11 cellular contexts compared by ENCODE assay signal in genomic region chr3:177109688-177110087, GRCh38.
A peak's percentile ranks its signal among the peaks of the same experiment; 100 is the strongest.
DNase-seq lines count a peak whose midpoint lies in the region; ATAC-seq and TF ChIP-seq lines count a peak whose summit lies in the region.
"Had no signal": no experiment of that assay in that cellular context is flagged by ENCODE, and none has a peak within 500 bp of the region (broad histone marks: within the 10 kb centered on the region; RNA-seq: fewer than 3 reads in every experiment).

No MANE protein-coding gene starts in this region.

- peak overlapping the region; percentile 13 to 62 for H3K27ac Mint-ChIP-seq in natural killer cell
- peak overlapping the region in 1 of 2 donors; percentile 25 for H3K27ac Mint-ChIP-seq in natural killer cell treated with Interleukin-12 subunit alpha and Interleukin-12 subunit beta and Interleukin-15 and Interleukin-18, amount 100 ng/mL, for 72 hours
- peak overlapping the region; percentile 64 for H3K27ac Mint-ChIP-seq in activated T-helper 1 cell treated with anti-CD3 and anti-CD28 coated beads, Interleukin-12 subunit alpha, Interleukin-12 subunit beta, Interleukin-2, Interleukin-4 antibody, amounts not matched to agents 30 ng/mL and 10 ng/mL and 1 ng/mL, durations not matched to agents 14 hours and 24 hours and 36 hours

- peak in 2 of 3 donors; percentile 36 to 65 for ATAC-seq in natural killer cell
- ATAC-seq in natural killer cell treated with Interleukin-12 subunit alpha and Interleukin-12 subunit beta and Interleukin-15 and Interleukin-18, amount 100 ng/mL, for 72 hours: no peak
- peak; percentile 44 for ATAC-seq in HG03439 (IDR thresholded peaks at IDR 0.05; ENCODE audit: unreplicated experiment)

- intact Hi-C loops in natural killer cell (cut with micrococcal nuclease): no loop called here
- intact Hi-C loops in activated T-helper 1 cell treated with anti-CD3 and anti-CD28 coated beads, Interleukin-12 subunit alpha, Interleukin-12 subunit beta, Interleukin-2, Interleukin-4 antibody, amounts not matched to agents 30 ng/mL and 10 ng/mL and 1 ng/mL, durations not matched to agents 14 hours and 24 hours and 36 hours (cut with micrococcal nuclease): loop anchor here (2.0 to 5.0 kb wide), 2 partner anchors 35 to 42 kb away; no protein-coding TSS in a partner anchor

- DNase-seq in natural killer cell (no peak), superior temporal gyrus (ENCODE audit: extremely low spot score) (no peak), SIG-M5 treated with dmso at 0.1 percent for 504 hours (lab: John Stamatoyannopoulos, UW; ENCODE audit: unreplicated experiment) (no peak), DMS 273 (lab: John Stamatoyannopoulos, UW; ENCODE audit: unreplicated experiment) (no peak), nucleus accumbens (lab: John Stamatoyannopoulos, UW) (no peak)
- DNase-seq in natural killer cell treated with Interleukin-12 subunit alpha and Interleukin-12 subunit beta and Interleukin-15 and Interleukin-18, amount 100 ng/mL, for 72 hours (ENCODE audit: low spot score): no peak
- no peak for DNase-seq in activated T-helper 1 cell treated with anti-CD3 and anti-CD28 coated beads, Interleukin-12 subunit alpha, Interleukin-12 subunit beta, Interleukin-2, Interleukin-4 antibody, amounts not matched to agents 30 ng/mL and 10 ng/mL and 1 ng/mL, durations not matched to agents 14 hours and 24 hours and 36 hours (ENCODE audit: low spot score)
- DNase-seq: dorsolateral prefrontal cortex, NCI-H1092 treated with DMSO at 0.1 percent for 48 hours, SIG-M5 had no signal

- no peaks in the 10 kb centered on the region for H3K27me3 Mint-ChIP-seq in natural killer cell (ENCODE audit: low read depth in 2 of 2)
- no peaks in the 10 kb centered on the region for H3K27me3 Mint-ChIP-seq in natural killer cell treated with Interleukin-12 subunit alpha and Interleukin-12 subunit beta and Interleukin-15 and Interleukin-18, amount 100 ng/mL, for 72 hours
- no peaks in the 10 kb centered on the region for H3K27me3 Mint-ChIP-seq in activated T-helper 1 cell treated with anti-CD3 and anti-CD28 coated beads, Interleukin-12 subunit alpha, Interleukin-12 subunit beta, Interleukin-2, Interleukin-4 antibody, amounts not matched to agents 30 ng/mL and 10 ng/mL and 1 ng/mL, durations not matched to agents 14 hours and 24 hours and 36 hours (ENCODE audit: insufficient read depth)

- no peaks in the 10 kb centered on the region for H3K36me3 Mint-ChIP-seq in natural killer cell
- no peaks in the 10 kb centered on the region for H3K36me3 Mint-ChIP-seq in natural killer cell treated with Interleukin-12 subunit alpha and Interleukin-12 subunit beta and Interleukin-15 and Interleukin-18, amount 100 ng/mL, for 72 hours
- peaks cover 12% of the 10 kb centered on the region for H3K36me3 Mint-ChIP-seq in activated T-helper 1 cell treated with anti-CD3 and anti-CD28 coated beads, Interleukin-12 subunit alpha, Interleukin-12 subunit beta, Interleukin-2, Interleukin-4 antibody, amounts not matched to agents 30 ng/mL and 10 ng/mL and 1 ng/mL, durations not matched to agents 14 hours and 24 hours and 36 hours (ENCODE audit: low read depth)

- no peak for TF ChIP-seq CTCF in natural killer cell (IDR thresholded peaks at IDR 0.05)

- no peaks in the 10 kb centered on the region for H3K9me3 Mint-ChIP-seq in natural killer cell
- no peaks in the 10 kb centered on the region for H3K9me3 Mint-ChIP-seq in natural killer cell treated with Interleukin-12 subunit alpha and Interleukin-12 subunit beta and Interleukin-15 and Interleukin-18, amount 100 ng/mL, for 72 hours
- no peaks in the 10 kb centered on the region for H3K9me3 Mint-ChIP-seq in activated T-helper 1 cell treated with anti-CD3 and anti-CD28 coated beads, Interleukin-12 subunit alpha, Interleukin-12 subunit beta, Interleukin-2, Interleukin-4 antibody, amounts not matched to agents 30 ng/mL and 10 ng/mL and 1 ng/mL, durations not matched to agents 14 hours and 24 hours and 36 hours

- H3K4me1 Mint-ChIP-seq in natural killer cell: peaks cover 56 to 70% of the 10 kb centered on the region in 2 donors
- H3K4me1 Mint-ChIP-seq in natural killer cell treated with Interleukin-12 subunit alpha and Interleukin-12 subunit beta and Interleukin-15 and Interleukin-18, amount 100 ng/mL, for 72 hours (ENCODE audit: low read depth in 2 of 2): peaks cover 38 to 58% of the 10 kb centered on the region in 2 donors
- H3K4me1 Mint-ChIP-seq in activated T-helper 1 cell treated with anti-CD3 and anti-CD28 coated beads, Interleukin-12 subunit alpha, Interleukin-12 subunit beta, Interleukin-2, Interleukin-4 antibody, amounts not matched to agents 30 ng/mL and 10 ng/mL and 1 ng/mL, durations not matched to agents 14 hours and 24 hours and 36 hours (ENCODE audit: low read depth): peaks cover 60% of the 10 kb centered on the region

- H3K4me3 Mint-ChIP-seq in natural killer cell: no peak overlapping the region
- no peak overlapping the region for H3K4me3 Mint-ChIP-seq in natural killer cell treated with Interleukin-12 subunit alpha and Interleukin-12 subunit beta and Interleukin-15 and Interleukin-18, amount 100 ng/mL, for 72 hours
- no peak overlapping the region for H3K4me3 Mint-ChIP-seq in activated T-helper 1 cell treated with anti-CD3 and anti-CD28 coated beads, Interleukin-12 subunit alpha, Interleukin-12 subunit beta, Interleukin-2, Interleukin-4 antibody, amounts not matched to agents 30 ng/mL and 10 ng/mL and 1 ng/mL, durations not matched to agents 14 hours and 24 hours and 36 hours

Comparison
In these comparisons a context has a peak if more than half of its experiments do, and no peak if none do; other contexts are left out.
1. ATAC-seq: peak in natural killer cell (2 of 3) and HG03439 (single experiment); none in natural killer cell treated with Interleukin-12 subunit alpha and Interleukin-12 subunit beta and Interleukin-15 and Interleukin-18, amount 100 ng/mL, for 72 hours (0 of 2).